Comparison of ENCODE assay signal across 22 cellular contexts in genomic region chr3:138140940-138141339, GRCh38. TPM values are rescaled to one million over a fixed set of nuclear protein-coding genes. Genes with fewer than 3 reads are reported as not detected.
"Had no signal": no experiment of that assay in that cellular context is flagged by ENCODE, and none has a peak within 500 bp of the region (broad histone marks: within the 10 kb centered on the region; RNA-seq: fewer than 3 reads in every experiment).

No MANE protein-coding gene starts in this region.

- H3K27ac ChIP-seq: coronary artery, epithelial cell of prostate, esophagus muscularis mucosa, gastrocnemius medialis, heart right ventricle, sigmoid colon, uterus had no signal

- H3K27me3 ChIP-seq: esophagus muscularis mucosa, gastrocnemius medialis, heart right ventricle, sigmoid colon, uterus had no signal

- H3K4me3 ChIP-seq: coronary artery, esophagus muscularis mucosa, gastrocnemius medialis, heart right ventricle, sigmoid colon, uterus had no signal

- H3K36me3 ChIP-seq: esophagus muscularis mucosa, gastrocnemius medialis, heart right ventricle, sigmoid colon, uterus had no signal

- H3K4me1 Mint-ChIP-seq: naive thymus-derived CD4-positive, alpha-beta T cell; nephron progenitor cell had no signal

- H3K27ac Mint-ChIP-seq: naive thymus-derived CD4-positive, alpha-beta T cell; nephron progenitor cell; type B pancreatic cell had no signal

- H3K36me3 Mint-ChIP-seq: naive thymus-derived CD4-positive, alpha-beta T cell; type B pancreatic cell had no signal

- DNase-seq: effector memory CD4-positive, alpha-beta T cell; gastrocnemius medialis; heart right ventricle; hypothalamus; kidney glomerular epithelial cell; naive thymus-derived CD4-positive, alpha-beta T cell; nephron progenitor cell; sigmoid colon; small intestine; stimulated activated CD4-positive, alpha-beta T cell treated with anti-CD3 and anti-CD28 coated beads, Interleukin-2, amount 100 ng/mL, for 48 hours; stimulated activated naive CD4-positive, alpha-beta T cell treated with Interleukin-2 at 50 U/mL for 16 hours; uterus had no signal

- H3K4me1 ChIP-seq: esophagus muscularis mucosa, gastrocnemius medialis, sigmoid colon, uterus had no signal

- H3K4me3 Mint-ChIP-seq: naive thymus-derived CD4-positive, alpha-beta T cell; nephron progenitor cell; type B pancreatic cell had no signal

- H3K9me3 ChIP-seq: esophagus muscularis mucosa, sigmoid colon, uterus had no signal

- ATAC-seq: gastrocnemius medialis; heart right ventricle; naive thymus-derived CD4-positive, alpha-beta T cell had no signal

RNA-seq across cellular contexts. Expression of gene A4GNT, which starts 8.8 kb away (rescaled TPM):
- total RNA-seq: esophagus muscularis mucosa; gastrocnemius medialis; heart right ventricle; lung microvascular endothelial cell; mesenteric fat pad; mononuclear cell; naive thymus-derived CD4-positive, alpha-beta T cell; osteoblast; pulmonary artery endothelial cell; sigmoid colon; uterus had no signal
- polyA plus RNA-seq: heart right ventricle; naive thymus-derived CD4-positive, alpha-beta T cell; sigmoid colon; small intestine; thymus had no signal

RNA-seq across cellular contexts. Expression of gene DZIP1L, which starts 25.5 kb away (rescaled TPM):
- polyA plus RNA-seq: naive thymus-derived CD4-positive, alpha-beta T cell had no signal
